8 cellular contexts compared by ENCODE assay signal in the genomic region with DNA sequence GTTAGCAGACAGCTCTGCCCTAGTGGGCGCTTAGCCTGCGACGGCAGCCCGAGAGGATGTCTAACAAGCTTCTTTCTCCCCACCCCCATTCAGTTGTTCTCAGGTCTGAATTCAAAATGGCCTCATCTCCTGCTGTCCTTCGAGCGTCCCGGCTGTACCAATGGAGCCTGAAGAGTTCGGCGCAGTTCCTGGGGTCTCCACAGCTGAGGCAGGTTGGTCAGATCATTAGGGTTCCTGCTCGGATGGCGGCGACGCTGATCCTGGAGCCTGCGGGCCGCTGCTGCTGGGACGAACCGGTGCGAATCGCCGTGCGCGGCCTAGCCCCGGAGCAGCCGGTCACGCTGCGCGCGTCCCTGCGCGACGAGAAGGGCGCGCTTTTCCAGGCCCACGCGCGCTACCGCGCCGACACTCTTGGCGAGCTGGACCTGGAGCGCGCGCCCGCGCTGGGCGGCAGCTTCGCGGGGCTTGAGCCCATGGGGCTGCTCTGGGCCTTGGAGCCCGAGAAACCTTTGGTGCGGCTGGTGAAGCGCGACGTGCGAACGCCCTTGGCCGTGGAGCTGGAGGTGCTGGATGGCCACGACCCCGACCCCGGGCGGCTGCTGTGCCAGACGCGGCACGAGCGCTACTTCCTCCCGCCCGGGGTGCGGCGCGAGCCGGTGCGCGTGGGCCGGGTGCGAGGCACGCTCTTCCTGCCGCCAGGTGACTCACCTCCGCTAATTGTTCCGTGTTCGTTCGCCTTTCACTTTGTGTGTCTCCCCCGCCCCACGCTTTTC.
DNase-seq lines count a peak whose midpoint lies in the region; ATAC-seq and TF ChIP-seq lines count a peak whose summit lies in the region.
"Not testable (repeated sequence)": the region's sequence is repeated elsewhere in the genome, so short reads cannot be mapped to it uniquely, and the experiment has no call there.

A gene with protein sequence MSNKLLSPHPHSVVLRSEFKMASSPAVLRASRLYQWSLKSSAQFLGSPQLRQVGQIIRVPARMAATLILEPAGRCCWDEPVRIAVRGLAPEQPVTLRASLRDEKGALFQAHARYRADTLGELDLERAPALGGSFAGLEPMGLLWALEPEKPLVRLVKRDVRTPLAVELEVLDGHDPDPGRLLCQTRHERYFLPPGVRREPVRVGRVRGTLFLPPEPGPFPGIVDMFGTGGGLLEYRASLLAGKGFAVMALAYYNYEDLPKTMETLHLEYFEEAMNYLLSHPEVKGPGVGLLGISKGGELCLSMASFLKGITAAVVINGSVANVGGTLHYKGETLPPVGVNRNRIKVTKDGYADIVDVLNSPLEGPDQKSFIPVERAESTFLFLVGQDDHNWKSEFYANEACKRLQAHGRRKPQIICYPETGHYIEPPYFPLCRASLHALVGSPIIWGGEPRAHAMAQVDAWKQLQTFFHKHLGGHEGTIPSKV (plus strand): TSS at position 29 of the 773 bp plus-strand sequence. CDS start 28 bp downstream, at position 57.

- H3K27ac ChIP-seq in coronary artery = peak within 1 kb of the TSS; percentile 95 to 99
- H3K27ac ChIP-seq in layer of hippocampus (ENCODE audit: low read depth, low read length) = peak within 1 kb of the TSS; percentile 68

- TF ChIP-seq CTCF in AG09319 (IDR thresholded peaks at IDR 0.05; ENCODE audit: low read depth, low read length); coronary artery (IDR thresholded peaks at IDR 0.05): not testable (repeated sequence)

- H3K4me3 ChIP-seq in coronary artery = peak within 1 kb of the TSS; percentile 87

- not testable (repeated sequence) for H3K27me3 ChIP-seq in layer of hippocampus (ENCODE audit: control insufficient read depth, insufficient read depth, low read length)

- ATAC-seq in GM19025 (IDR thresholded peaks at IDR 0.05; ENCODE audit: low read depth, unreplicated experiment) (peak; percentile 60), HG03442 (IDR thresholded peaks at IDR 0.05; ENCODE audit: unreplicated experiment) (peak; percentile 59)

- DNase-seq in AG09319 (ENCODE audit: extremely low read depth, low read depth) (peak; percentile 85), NCI-H526 treated with DMSO at 0.1 percent for 48 hours (lab: John Stamatoyannopoulos, UW) (peak; percentile 62), coronary artery (ENCODE audit: low spot score) (peak; percentile 94)
- DNase-seq in activated CD4-positive, alpha-beta T cell treated with anti-CD3 and anti-CD28 coated beads, Interleukin-2, amount 50 U/mL, for 1 hour = peak; percentile 77
- peak; percentile 73 to 81 for DNase-seq in stimulated activated CD4-positive, alpha-beta T cell treated with anti-CD3 and anti-CD28 coated beads, Interleukin-15, amount 100 ng/mL, for 48 hours (ENCODE audit: low read depth in 2 of 2)

Comparison
In these comparisons a context has a peak if more than half of its experiments do, and no peak if none do; other contexts are left out.
1. Peak in every context shown above with its lines: DNase-seq, ATAC-seq, H3K4me3 ChIP-seq and H3K27ac ChIP-seq.